In genomic region chr6:22250486-22250885, GRCh38 we compare ENCODE assay signal across 11 cellular contexts. TPM values are rescaled to one million over a fixed set of nuclear protein-coding genes. Genes with fewer than 3 reads are reported as not detected.
DNase-seq lines count a peak whose midpoint lies in the region; ATAC-seq and TF ChIP-seq lines count a peak whose summit lies in the region.
"Had no signal": no experiment of that assay in that cellular context is flagged by ENCODE, and none has a peak within 500 bp of the region (broad histone marks: within the 10 kb centered on the region; RNA-seq: fewer than 3 reads in every experiment).

No MANE protein-coding gene starts in this region.

- no peaks in the 10 kb centered on the region for H3K9me3 ChIP-seq in hepatocyte (ENCODE audit: low read depth)
- peaks cover 0 to 3% (median 0%) of the 10 kb centered on the region in 5 donors for H3K9me3 ChIP-seq in subcutaneous abdominal adipose tissue (ENCODE audit: control insufficient read depth in 5 of 5, low read length in 5 of 5)

- no peaks in the 10 kb centered on the region for H4K20me1 ChIP-seq in hepatocyte (ENCODE audit: insufficient read depth, poor library complexity, severe bottlenecking)

- H3K4me3 ChIP-seq in hepatocyte: no peak overlapping the region
- H3K4me3 ChIP-seq in subcutaneous abdominal adipose tissue (ENCODE audit: low read depth in 1 of 5, low read length in 5 of 5): no peak overlapping the region

- no peak for TF ChIP-seq POLR2A in GM18505 (IDR thresholded peaks at IDR 0.05; ENCODE audit: borderline replicate concordance, extremely low read depth, insufficient read depth, insufficient read length)

- DNase-seq in NCI-H1092 (lab: John Stamatoyannopoulos, UW) (peak; percentile 53), NCI-H69 (lab: John Stamatoyannopoulos, UW) (peak; percentile 97), hepatocyte (ENCODE audit: low spot score) (peak; percentile 18), HuH-7.5 (ENCODE audit: low spot score) (no peak)
- no peak for DNase-seq in activated effector memory CD4-positive, alpha-beta T cell treated with anti-CD3 and anti-CD28 coated beads, Interleukin-2, amount 50 U/mL, for 16 hours
- DNase-seq: activated CD4-positive, alpha-beta T cell treated with anti-CD3 and anti-CD28 coated beads, Interleukin-2, amount 50 U/mL, for 4 hours; activated naive CD8-positive, alpha-beta T cell treated with anti-CD3 and anti-CD28 coated beads, Interleukin-2, amount 10 ng/mL, durations not matched to agents 7 days and 5 days; left cardiac atrium; NCI-H1694 had no signal

- H3K4me1 ChIP-seq in hepatocyte (ENCODE audit: insufficient read depth): peaks cover 34% of the 10 kb centered on the region
- H3K4me1 ChIP-seq in subcutaneous abdominal adipose tissue (ENCODE audit: control insufficient read depth in 5 of 5, insufficient read depth in 5 of 5, low read length in 5 of 5): peaks cover 2 to 25% (median 21%) of the 10 kb centered on the region in 5 donors

- peak overlapping the region; percentile 10 for H2AFZ ChIP-seq in hepatocyte

- H3K79me2 ChIP-seq in hepatocyte: no peaks in the 10 kb centered on the region

- no peak for TF ChIP-seq CTCF in hepatocyte (IDR thresholded peaks at IDR 0.05; ENCODE audit: poor library complexity)

- ATAC-seq in GM18505 (IDR thresholded peaks at IDR 0.05; ENCODE audit: unreplicated experiment): no peak

- no peaks in the 10 kb centered on the region for H3K27me3 ChIP-seq in hepatocyte
- H3K27me3 ChIP-seq in subcutaneous abdominal adipose tissue (ENCODE audit: control insufficient read depth in 5 of 5, insufficient read depth in 4 of 5, low read length in 5 of 5): no peaks in the 10 kb centered on the region

- peak overlapping the region; percentile 71 for H3K27ac ChIP-seq in hepatocyte
- peak overlapping the region; percentile 22 for H3K27ac ChIP-seq in subcutaneous abdominal adipose tissue (ENCODE audit: low read depth, low read length)

- H3K36me3 ChIP-seq in hepatocyte (replicated peaks; ENCODE audit: insufficient read depth, low read depth) (no peaks in the 10 kb centered on the region), subcutaneous abdominal adipose tissue (ENCODE audit: control insufficient read depth in 5 of 5, insufficient read depth in 5 of 5, low read length in 5 of 5) (no peaks in the 10 kb centered on the region)

- peak overlapping the region; percentile 56 for H3K4me2 ChIP-seq in hepatocyte

- no peak overlapping the region for H3K9ac ChIP-seq in subcutaneous abdominal adipose tissue (ENCODE audit: low read length in 5 of 5)

- whole genome bisulfite sequencing in hepatocyte (ENCODE audit: low lambda C conversion rate, missing lambda C conversion rate): 16% methylated on average over 1 of the region's 1 CpG

- H3K9me2 ChIP-seq in hepatocyte (replicated peaks; ENCODE audit: insufficient read depth): no peaks in the 10 kb centered on the region

RNA-seq across cellular contexts. Expression of gene PRL, which starts 46.4 kb away (rescaled TPM):
- not detected in 2 replicates for total RNA-seq in hepatocyte
- polyA plus RNA-seq in hepatocyte: not detected in 2 replicates
- total RNA-seq: activated naive CD8-positive, alpha-beta T cell treated with anti-CD3 and anti-CD28 coated beads, Interleukin-2, amount 10 ng/mL, durations not matched to agents 7 days and 5 days; left cardiac atrium had no signal

Comparison
In these comparisons a context has a peak if more than half of its experiments do, and no peak if none do; other contexts are left out.
1. DNase-seq: peak in NCI-H1092 (single experiment), NCI-H69 (single experiment) and hepatocyte (single experiment); none in activated effector memory CD4-positive, alpha-beta T cell treated with anti-CD3 and anti-CD28 coated beads, Interleukin-2, amount 50 U/mL, for 16 hours (single experiment) and HuH-7.5 (single experiment).